Comparison of ENCODE assay signal across 1 cellular context in the genomic region with DNA sequence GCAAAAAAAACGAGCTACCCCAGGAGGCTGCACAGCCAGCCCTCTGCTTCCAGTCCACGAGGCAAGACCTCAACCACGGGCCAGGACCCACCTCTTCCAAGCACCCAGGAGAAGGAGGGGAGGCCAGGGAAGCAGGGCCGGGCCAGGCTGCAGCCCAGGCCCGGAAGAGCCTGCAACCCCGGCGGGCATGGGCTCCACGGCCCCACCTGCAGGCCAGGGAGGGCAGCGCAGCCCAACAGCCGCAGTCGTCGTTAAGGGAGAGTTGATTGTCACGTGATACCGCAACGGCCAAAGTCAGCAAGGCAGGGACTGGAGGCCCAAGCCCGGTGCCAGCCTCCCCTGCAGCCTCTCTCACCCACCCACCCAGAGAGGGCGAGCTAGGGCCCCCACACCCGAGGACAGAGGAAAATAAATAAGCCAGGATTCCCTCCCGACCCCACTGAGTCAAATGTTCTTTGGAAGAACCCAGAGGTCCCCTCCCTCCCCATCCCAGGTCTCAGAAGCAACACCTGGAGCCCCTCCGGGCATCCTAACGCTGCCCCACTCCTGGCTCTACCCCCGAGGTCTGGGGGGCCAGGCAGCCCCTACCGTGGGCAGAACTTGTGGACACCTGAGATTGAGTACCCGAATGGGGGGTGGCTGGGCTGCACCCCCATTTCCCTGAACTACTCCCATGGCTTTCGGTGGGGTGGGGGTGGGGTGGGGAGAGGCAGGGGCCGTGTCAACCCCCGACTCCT.
TF ChIP-seq lines count a peak whose summit lies in the region.

No MANE protein-coding gene starts in this region.

TF ChIP-seq in K562, 482 proteins besides CTCF, POLR2A, EP300 and RAD21 (continued from another document and continues in another):
- TF ChIP-seq, protein P1, sequence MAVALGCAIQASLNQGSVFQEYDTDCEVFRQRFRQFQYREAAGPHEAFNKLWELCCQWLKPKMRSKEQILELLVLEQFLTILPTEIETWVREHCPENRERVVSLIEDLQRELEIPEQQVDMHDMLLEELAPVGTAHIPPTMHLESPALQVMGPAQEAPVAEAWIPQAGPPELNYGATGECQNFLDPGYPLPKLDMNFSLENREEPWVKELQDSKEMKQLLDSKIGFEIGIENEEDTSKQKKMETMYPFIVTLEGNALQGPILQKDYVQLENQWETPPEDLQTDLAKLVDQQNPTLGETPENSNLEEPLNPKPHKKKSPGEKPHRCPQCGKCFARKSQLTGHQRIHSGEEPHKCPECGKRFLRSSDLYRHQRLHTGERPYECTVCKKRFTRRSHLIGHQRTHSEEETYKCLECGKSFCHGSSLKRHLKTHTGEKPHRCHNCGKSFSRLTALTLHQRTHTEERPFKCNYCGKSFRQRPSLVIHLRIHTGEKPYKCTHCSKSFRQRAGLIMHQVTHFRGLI (CRISPR knock-in tag; IDR thresholded peaks at IDR 0.05): no peak
- peak; percentile 74 for TF ChIP-seq NBN (IDR thresholded peaks at IDR 0.05; ENCODE audit: low read depth)
- no peak for TF ChIP-seq TCF7 (IDR thresholded peaks at IDR 0.05; ENCODE audit: borderline replicate concordance)
- no peak for TF ChIP-seq PRMT5 (CRISPR knock-in tag; IDR thresholded peaks at IDR 0.05)
- TF ChIP-seq FOXJ2 (tag; IDR thresholded peaks at IDR 0.05): no peak
- no peak for TF ChIP-seq SRSF3 (IDR thresholded peaks at IDR 0.05; ENCODE audit: insufficient read depth, low read length)
- TF ChIP-seq TOE1 (IDR thresholded peaks at IDR 0.05; ENCODE audit: borderline replicate concordance): peak; percentile 100
- TF ChIP-seq TOE1 (CRISPR knock-in tag; IDR thresholded peaks at IDR 0.05; ENCODE audit: borderline replicate concordance, low read depth): no peak
- TF ChIP-seq COPS2 (conservative IDR thresholded peaks at IDR 0.05): no peak
- TF ChIP-seq, protein P2, sequence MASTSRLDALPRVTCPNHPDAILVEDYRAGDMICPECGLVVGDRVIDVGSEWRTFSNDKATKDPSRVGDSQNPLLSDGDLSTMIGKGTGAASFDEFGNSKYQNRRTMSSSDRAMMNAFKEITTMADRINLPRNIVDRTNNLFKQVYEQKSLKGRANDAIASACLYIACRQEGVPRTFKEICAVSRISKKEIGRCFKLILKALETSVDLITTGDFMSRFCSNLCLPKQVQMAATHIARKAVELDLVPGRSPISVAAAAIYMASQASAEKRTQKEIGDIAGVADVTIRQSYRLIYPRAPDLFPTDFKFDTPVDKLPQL (IDR thresholded peaks at IDR 0.05; ENCODE audit: extremely low read depth, insufficient read length): no peak
- TF ChIP-seq, protein P3, sequence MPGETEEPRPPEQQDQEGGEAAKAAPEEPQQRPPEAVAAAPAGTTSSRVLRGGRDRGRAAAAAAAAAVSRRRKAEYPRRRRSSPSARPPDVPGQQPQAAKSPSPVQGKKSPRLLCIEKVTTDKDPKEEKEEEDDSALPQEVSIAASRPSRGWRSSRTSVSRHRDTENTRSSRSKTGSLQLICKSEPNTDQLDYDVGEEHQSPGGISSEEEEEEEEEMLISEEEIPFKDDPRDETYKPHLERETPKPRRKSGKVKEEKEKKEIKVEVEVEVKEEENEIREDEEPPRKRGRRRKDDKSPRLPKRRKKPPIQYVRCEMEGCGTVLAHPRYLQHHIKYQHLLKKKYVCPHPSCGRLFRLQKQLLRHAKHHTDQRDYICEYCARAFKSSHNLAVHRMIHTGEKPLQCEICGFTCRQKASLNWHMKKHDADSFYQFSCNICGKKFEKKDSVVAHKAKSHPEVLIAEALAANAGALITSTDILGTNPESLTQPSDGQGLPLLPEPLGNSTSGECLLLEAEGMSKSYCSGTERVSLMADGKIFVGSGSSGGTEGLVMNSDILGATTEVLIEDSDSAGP (CRISPR knock-in tag; IDR thresholded peaks at IDR 0.05): no peak
- TF ChIP-seq YBX1 (IDR thresholded peaks at IDR 0.05): no peak
- TF ChIP-seq FOXA1 (IDR thresholded peaks at IDR 0.05; ENCODE audit: borderline replicate concordance): no peak
- TF ChIP-seq HNRNPK (IDR thresholded peaks at IDR 0.05; ENCODE audit: low read depth, low read length, poor library complexity, severe bottlenecking): no peak
- TF ChIP-seq NEUROD1 (IDR thresholded peaks at IDR 0.05; ENCODE audit: borderline replicate concordance, low read depth, low read length, partially characterized antibody): no peak
- TF ChIP-seq ZFP30 (CRISPR knock-in tag; IDR thresholded peaks at IDR 0.05; ENCODE audit: borderline replicate concordance): no peak
- no peak for TF ChIP-seq NFXL1 (CRISPR knock-in tag; IDR thresholded peaks at IDR 0.05)
- no peak for TF ChIP-seq ZNF707 (CRISPR knock-in tag; conservative IDR thresholded peaks at IDR 0.05)
- TF ChIP-seq, protein P4, sequence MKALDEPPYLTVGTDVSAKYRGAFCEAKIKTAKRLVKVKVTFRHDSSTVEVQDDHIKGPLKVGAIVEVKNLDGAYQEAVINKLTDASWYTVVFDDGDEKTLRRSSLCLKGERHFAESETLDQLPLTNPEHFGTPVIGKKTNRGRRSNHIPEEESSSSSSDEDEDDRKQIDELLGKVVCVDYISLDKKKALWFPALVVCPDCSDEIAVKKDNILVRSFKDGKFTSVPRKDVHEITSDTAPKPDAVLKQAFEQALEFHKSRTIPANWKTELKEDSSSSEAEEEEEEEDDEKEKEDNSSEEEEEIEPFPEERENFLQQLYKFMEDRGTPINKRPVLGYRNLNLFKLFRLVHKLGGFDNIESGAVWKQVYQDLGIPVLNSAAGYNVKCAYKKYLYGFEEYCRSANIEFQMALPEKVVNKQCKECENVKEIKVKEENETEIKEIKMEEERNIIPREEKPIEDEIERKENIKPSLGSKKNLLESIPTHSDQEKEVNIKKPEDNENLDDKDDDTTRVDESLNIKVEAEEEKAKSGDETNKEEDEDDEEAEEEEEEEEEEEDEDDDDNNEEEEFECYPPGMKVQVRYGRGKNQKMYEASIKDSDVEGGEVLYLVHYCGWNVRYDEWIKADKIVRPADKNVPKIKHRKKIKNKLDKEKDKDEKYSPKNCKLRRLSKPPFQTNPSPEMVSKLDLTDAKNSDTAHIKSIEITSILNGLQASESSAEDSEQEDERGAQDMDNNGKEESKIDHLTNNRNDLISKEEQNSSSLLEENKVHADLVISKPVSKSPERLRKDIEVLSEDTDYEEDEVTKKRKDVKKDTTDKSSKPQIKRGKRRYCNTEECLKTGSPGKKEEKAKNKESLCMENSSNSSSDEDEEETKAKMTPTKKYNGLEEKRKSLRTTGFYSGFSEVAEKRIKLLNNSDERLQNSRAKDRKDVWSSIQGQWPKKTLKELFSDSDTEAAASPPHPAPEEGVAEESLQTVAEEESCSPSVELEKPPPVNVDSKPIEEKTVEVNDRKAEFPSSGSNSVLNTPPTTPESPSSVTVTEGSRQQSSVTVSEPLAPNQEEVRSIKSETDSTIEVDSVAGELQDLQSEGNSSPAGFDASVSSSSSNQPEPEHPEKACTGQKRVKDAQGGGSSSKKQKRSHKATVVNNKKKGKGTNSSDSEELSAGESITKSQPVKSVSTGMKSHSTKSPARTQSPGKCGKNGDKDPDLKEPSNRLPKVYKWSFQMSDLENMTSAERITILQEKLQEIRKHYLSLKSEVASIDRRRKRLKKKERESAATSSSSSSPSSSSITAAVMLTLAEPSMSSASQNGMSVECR (CRISPR knock-in tag; IDR thresholded peaks at IDR 0.05): no peak
- no peak for TF ChIP-seq SNIP1 (IDR thresholded peaks at IDR 0.05; ENCODE audit: low read depth)
- TF ChIP-seq ZZZ3 (IDR thresholded peaks at IDR 0.05): no peak
- TF ChIP-seq, protein P5, sequence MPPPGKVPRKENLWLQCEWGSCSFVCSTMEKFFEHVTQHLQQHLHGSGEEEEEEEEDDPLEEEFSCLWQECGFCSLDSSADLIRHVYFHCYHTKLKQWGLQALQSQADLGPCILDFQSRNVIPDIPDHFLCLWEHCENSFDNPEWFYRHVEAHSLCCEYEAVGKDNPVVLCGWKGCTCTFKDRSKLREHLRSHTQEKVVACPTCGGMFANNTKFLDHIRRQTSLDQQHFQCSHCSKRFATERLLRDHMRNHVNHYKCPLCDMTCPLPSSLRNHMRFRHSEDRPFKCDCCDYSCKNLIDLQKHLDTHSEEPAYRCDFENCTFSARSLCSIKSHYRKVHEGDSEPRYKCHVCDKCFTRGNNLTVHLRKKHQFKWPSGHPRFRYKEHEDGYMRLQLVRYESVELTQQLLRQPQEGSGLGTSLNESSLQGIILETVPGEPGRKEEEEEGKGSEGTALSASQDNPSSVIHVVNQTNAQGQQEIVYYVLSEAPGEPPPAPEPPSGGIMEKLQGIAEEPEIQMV (tag; conservative IDR thresholded peaks at IDR 0.05; ENCODE audit: low read depth): no peak
- no peak for TF ChIP-seq NFRKB (IDR thresholded peaks at IDR 0.05; ENCODE audit: low read depth)
- TF ChIP-seq TRIM28 (IDR thresholded peaks at IDR 0.05): no peak
- no peak for TF ChIP-seq ZSCAN32 (CRISPR knock-in tag; IDR thresholded peaks at IDR 0.05)
- no peak for TF ChIP-seq FOSL1 (tag; conservative IDR thresholded peaks at IDR 0.05)
- TF ChIP-seq ZFP1 (CRISPR knock-in tag; IDR thresholded peaks at IDR 0.05): no peak
- TF ChIP-seq TEAD2 (tag; IDR thresholded peaks at IDR 0.05): no peak
- TF ChIP-seq, protein P6, sequence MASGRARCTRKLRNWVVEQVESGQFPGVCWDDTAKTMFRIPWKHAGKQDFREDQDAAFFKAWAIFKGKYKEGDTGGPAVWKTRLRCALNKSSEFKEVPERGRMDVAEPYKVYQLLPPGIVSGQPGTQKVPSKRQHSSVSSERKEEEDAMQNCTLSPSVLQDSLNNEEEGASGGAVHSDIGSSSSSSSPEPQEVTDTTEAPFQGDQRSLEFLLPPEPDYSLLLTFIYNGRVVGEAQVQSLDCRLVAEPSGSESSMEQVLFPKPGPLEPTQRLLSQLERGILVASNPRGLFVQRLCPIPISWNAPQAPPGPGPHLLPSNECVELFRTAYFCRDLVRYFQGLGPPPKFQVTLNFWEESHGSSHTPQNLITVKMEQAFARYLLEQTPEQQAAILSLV (tag; IDR thresholded peaks at IDR 0.05): no peak
- TF ChIP-seq, protein P7, sequence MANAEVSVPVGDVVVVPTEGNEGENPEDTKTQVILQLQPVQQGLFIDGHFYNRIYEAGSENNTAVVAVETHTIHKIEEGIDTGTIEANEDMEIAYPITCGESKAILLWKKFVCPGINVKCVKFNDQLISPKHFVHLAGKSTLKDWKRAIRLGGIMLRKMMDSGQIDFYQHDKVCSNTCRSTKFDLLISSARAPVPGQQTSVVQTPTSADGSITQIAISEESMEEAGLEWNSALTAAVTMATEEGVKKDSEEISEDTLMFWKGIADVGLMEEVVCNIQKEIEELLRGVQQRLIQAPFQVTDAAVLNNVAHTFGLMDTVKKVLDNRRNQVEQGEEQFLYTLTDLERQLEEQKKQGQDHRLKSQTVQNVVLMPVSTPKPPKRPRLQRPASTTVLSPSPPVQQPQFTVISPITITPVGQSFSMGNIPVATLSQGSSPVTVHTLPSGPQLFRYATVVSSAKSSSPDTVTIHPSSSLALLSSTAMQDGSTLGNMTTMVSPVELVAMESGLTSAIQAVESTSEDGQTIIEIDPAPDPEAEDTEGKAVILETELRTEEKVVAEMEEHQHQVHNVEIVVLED (CRISPR knock-in tag; IDR thresholded peaks at IDR 0.05): 0 out of 2 replicates have a peak, but pooled peaks have one; percentile 33
- TF ChIP-seq MYNN (IDR thresholded peaks at IDR 0.05): peak; percentile 78; the same call in 1 of the 2 replicates
- no peak for TF ChIP-seq MYNN (CRISPR knock-in tag; IDR thresholded peaks at IDR 0.05)
- TF ChIP-seq MECOM (CRISPR knock-in tag; IDR thresholded peaks at IDR 0.05): no peak
- TF ChIP-seq ZNF274 (IDR thresholded peaks at IDR 0.05; ENCODE audit: borderline replicate concordance, low read depth, low read length): no peak
- no peak; the same call in 1 of the 2 replicates for TF ChIP-seq KLF6 (CRISPR knock-in tag; IDR thresholded peaks at IDR 0.05; ENCODE audit: borderline replicate concordance)
- no peak for TF ChIP-seq ZC3H11A (IDR thresholded peaks at IDR 0.05; ENCODE audit: low read depth, low read length)
- TF ChIP-seq ZNF561 (CRISPR knock-in tag; conservative IDR thresholded peaks at IDR 0.05): no peak
- TF ChIP-seq, protein P8, sequence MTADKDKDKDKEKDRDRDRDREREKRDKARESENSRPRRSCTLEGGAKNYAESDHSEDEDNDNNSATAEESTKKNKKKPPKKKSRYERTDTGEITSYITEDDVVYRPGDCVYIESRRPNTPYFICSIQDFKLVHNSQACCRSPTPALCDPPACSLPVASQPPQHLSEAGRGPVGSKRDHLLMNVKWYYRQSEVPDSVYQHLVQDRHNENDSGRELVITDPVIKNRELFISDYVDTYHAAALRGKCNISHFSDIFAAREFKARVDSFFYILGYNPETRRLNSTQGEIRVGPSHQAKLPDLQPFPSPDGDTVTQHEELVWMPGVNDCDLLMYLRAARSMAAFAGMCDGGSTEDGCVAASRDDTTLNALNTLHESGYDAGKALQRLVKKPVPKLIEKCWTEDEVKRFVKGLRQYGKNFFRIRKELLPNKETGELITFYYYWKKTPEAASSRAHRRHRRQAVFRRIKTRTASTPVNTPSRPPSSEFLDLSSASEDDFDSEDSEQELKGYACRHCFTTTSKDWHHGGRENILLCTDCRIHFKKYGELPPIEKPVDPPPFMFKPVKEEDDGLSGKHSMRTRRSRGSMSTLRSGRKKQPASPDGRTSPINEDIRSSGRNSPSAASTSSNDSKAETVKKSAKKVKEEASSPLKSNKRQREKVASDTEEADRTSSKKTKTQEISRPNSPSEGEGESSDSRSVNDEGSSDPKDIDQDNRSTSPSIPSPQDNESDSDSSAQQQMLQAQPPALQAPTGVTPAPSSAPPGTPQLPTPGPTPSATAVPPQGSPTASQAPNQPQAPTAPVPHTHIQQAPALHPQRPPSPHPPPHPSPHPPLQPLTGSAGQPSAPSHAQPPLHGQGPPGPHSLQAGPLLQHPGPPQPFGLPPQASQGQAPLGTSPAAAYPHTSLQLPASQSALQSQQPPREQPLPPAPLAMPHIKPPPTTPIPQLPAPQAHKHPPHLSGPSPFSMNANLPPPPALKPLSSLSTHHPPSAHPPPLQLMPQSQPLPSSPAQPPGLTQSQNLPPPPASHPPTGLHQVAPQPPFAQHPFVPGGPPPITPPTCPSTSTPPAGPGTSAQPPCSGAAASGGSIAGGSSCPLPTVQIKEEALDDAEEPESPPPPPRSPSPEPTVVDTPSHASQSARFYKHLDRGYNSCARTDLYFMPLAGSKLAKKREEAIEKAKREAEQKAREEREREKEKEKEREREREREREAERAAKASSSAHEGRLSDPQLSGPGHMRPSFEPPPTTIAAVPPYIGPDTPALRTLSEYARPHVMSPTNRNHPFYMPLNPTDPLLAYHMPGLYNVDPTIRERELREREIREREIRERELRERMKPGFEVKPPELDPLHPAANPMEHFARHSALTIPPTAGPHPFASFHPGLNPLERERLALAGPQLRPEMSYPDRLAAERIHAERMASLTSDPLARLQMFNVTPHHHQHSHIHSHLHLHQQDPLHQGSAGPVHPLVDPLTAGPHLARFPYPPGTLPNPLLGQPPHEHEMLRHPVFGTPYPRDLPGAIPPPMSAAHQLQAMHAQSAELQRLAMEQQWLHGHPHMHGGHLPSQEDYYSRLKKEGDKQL (CRISPR knock-in tag; IDR thresholded peaks at IDR 0.05; ENCODE audit: borderline replicate concordance): no peak
- TF ChIP-seq, protein P9, sequence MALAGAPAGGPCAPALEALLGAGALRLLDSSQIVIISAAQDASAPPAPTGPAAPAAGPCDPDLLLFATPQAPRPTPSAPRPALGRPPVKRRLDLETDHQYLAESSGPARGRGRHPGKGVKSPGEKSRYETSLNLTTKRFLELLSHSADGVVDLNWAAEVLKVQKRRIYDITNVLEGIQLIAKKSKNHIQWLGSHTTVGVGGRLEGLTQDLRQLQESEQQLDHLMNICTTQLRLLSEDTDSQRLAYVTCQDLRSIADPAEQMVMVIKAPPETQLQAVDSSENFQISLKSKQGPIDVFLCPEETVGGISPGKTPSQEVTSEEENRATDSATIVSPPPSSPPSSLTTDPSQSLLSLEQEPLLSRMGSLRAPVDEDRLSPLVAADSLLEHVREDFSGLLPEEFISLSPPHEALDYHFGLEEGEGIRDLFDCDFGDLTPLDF (CRISPR knock-in tag; IDR thresholded peaks at IDR 0.05): no peak
- peak; percentile 47; the same call in 1 of the 2 replicates for TF ChIP-seq ESRRA (IDR thresholded peaks at IDR 0.05; ENCODE audit: borderline replicate concordance, low read depth)
- no peak for TF ChIP-seq ZNF717 (CRISPR knock-in tag; IDR thresholded peaks at IDR 0.05)
- no peak for TF ChIP-seq ZNF146 (CRISPR knock-in tag; IDR thresholded peaks at IDR 0.05; ENCODE audit: unreplicated experiment)
